Comparison of ENCODE assay signal across 30 cellular contexts in the genomic region with DNA sequence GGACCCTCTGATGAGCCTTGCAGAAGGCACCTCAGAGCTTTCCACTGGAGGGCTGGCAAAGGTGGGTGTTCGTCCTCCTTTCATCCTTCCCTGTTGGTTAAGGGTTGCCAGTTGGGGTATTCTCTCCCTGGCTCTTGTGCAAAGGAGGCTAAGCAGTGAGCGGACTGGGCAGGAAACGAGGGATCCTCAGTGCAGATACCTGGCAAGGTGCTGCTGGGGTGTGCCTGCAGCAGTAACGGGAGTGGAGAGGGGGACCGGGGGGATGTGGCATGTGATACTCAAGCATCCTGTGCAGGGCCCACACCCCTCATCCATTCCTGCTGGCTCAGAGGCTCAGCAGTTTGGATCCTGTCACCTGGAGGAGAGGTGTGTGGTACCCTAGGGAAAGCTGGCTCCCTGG.
"Had no signal": no experiment of that assay in that cellular context is flagged by ENCODE, and none has a peak within 500 bp of the region (broad histone marks: within the 10 kb centered on the region; RNA-seq: fewer than 3 reads in every experiment).

No MANE protein-coding gene starts in this region.

- H3K4me3 ChIP-seq: adrenal gland, body of pancreas, cardiac muscle cell, coronary artery, esophagus muscularis mucosa, gastrocnemius medialis, heart left ventricle had no signal

- H3K27me3 ChIP-seq: adrenal gland, body of pancreas, esophagus muscularis mucosa, foreskin keratinocyte, gastrocnemius medialis, heart left ventricle had no signal

- H3K27ac ChIP-seq: adrenal gland, body of pancreas, cardiac muscle cell, esophagus muscularis mucosa, foreskin keratinocyte, gastrocnemius medialis, heart left ventricle, WERI-Rb-1 had no signal

- H3K9me3 ChIP-seq: adrenal gland, body of pancreas, esophagus muscularis mucosa, gastrocnemius medialis, heart left ventricle had no signal

- H3K36me3 ChIP-seq: adrenal gland, cardiac muscle cell, esophagus muscularis mucosa, gastrocnemius medialis, heart left ventricle, WERI-Rb-1 had no signal

- DNase-seq: activated CD4-positive, alpha-beta memory T cell treated with anti-CD3 and anti-CD28 coated beads, Interleukin-2, amount 10 ng/mL, durations not matched to agents 7 days and 5 days; activated CD4-positive, alpha-beta T cell treated with anti-CD3 and anti-CD28 coated beads for 36 hours; activated CD4-positive, alpha-beta T cell treated with anti-CD3 and anti-CD28 coated beads, Interleukin-2, amount 10 ng/mL, durations not matched to agents 7 days and 5 days; activated CD4-positive, alpha-beta T cell treated with anti-CD3 and anti-CD28 coated beads, Interleukin-2, amount 50 U/mL, for 4 hours; activated CD4-positive, CD25-positive, alpha-beta regulatory T cell; activated CD4-positive, CD25-positive, alpha-beta regulatory T cell treated with anti-CD3 and anti-CD28 coated beads, Interleukin-2, amount 50 U/mL, for 72 hours; activated CD8-positive, alpha-beta memory T cell treated with anti-CD3 and anti-CD28 coated beads, Interleukin-2, amount 50 U/mL, for 48 hours; activated naive CD4-positive, alpha-beta T cell treated with anti-CD3 and anti-CD28 coated beads for 36 hours; activated naive CD8-positive, alpha-beta T cell treated with anti-CD3 and anti-CD28 coated beads for 36 hours; activated naive CD8-positive, alpha-beta T cell treated with anti-CD3 and anti-CD28 coated beads, Interleukin-2, amount 50 U/mL, for 24 hours; activated T-cell treated with anti-CD3 and anti-CD28 coated beads for 4 hours; activated T-cell treated with anti-CD3 and anti-CD28 coated beads, Interleukin-2, amount 50 U/mL, for 24 hours; activated T-cell treated with anti-CD3 and anti-CD28 coated beads, Interleukin-2, amount 50 U/mL, for 72 hours; adrenal gland; amygdala; body of pancreas; central memory CD4-positive, alpha-beta T cell; effector CD4-positive, alpha-beta T cell; effector memory CD8-positive, alpha-beta T cell; foreskin keratinocyte; gastrocnemius medialis; glutamatergic neuron; heart left ventricle; T-helper 1 cell; T-helper 17 cell; T1000; WERI-Rb-1 had no signal

- ATAC-seq: activated CD4-positive, alpha-beta T cell treated with anti-CD3 and anti-CD28 coated beads for 36 hours; activated naive CD8-positive, alpha-beta T cell treated with anti-CD3 and anti-CD28 coated beads, Interleukin-2, amount 50 U/mL, for 24 hours; activated T-cell treated with anti-CD3 and anti-CD28 coated beads, Interleukin-2, amount 50 U/mL, for 72 hours; body of pancreas; effector memory CD8-positive, alpha-beta T cell; foreskin keratinocyte; gastrocnemius medialis; heart left ventricle; T-helper 17 cell had no signal
